1 cellular context compared by ENCODE assay signal in genomic region chr10:48509974-48510692, GRCh38.
TF ChIP-seq lines count a peak whose summit lies in the region.

No MANE protein-coding gene starts in this region.

TF ChIP-seq in SK-N-SH, 30 proteins besides CTCF, POLR2A, EP300 and RAD21 (continued from another document):
- TF ChIP-seq, protein P1, sequence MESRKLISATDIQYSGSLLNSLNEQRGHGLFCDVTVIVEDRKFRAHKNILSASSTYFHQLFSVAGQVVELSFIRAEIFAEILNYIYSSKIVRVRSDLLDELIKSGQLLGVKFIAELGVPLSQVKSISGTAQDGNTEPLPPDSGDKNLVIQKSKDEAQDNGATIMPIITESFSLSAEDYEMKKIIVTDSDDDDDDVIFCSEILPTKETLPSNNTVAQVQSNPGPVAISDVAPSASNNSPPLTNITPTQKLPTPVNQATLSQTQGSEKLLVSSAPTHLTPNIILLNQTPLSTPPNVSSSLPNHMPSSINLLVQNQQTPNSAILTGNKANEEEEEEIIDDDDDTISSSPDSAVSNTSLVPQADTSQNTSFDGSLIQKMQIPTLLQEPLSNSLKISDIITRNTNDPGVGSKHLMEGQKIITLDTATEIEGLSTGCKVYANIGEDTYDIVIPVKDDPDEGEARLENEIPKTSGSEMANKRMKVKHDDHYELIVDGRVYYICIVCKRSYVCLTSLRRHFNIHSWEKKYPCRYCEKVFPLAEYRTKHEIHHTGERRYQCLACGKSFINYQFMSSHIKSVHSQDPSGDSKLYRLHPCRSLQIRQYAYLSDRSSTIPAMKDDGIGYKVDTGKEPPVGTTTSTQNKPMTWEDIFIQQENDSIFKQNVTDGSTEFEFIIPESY (IDR thresholded peaks at IDR 0.05; ENCODE audit: borderline replicate concordance, low read depth) = no peak
- TF ChIP-seq GATA2 (CRISPR knock-in tag; IDR thresholded peaks at IDR 0.05) (no peak), POLR2AphosphoS5 (IDR thresholded peaks at IDR 0.05; ENCODE audit: low read depth, low read length) (no peak), ELF1 (IDR thresholded peaks at IDR 0.05) (no peak)
